Comparison of ENCODE assay signal across 9 cellular contexts in genomic region chr6:127972815-127973214, GRCh38.
DNase-seq lines count a peak whose midpoint lies in the region; ATAC-seq and TF ChIP-seq lines count a peak whose summit lies in the region.
"Had no signal": no experiment of that assay in that cellular context is flagged by ENCODE, and none has a peak within 500 bp of the region (broad histone marks: within the 10 kb centered on the region; RNA-seq: fewer than 3 reads in every experiment).

No MANE protein-coding gene starts in this region.

- in situ Hi-C loops in brain microvascular endothelial cell (cut with HindIII; ENCODE audit: low pct_ligation_motif_present, low sequenced_read_pairs) (no loop called here), GM23248 (cut with MboI) (no loop called here)

- H3K79me2 ChIP-seq in GM23248 (ENCODE audit: insufficient read depth) = no peaks in the 10 kb centered on the region

- no peak overlapping the region for H2AFZ ChIP-seq in GM23248

- no peaks in the 10 kb centered on the region for H3K27me3 ChIP-seq in brain microvascular endothelial cell (replicated peaks)
- H3K27me3 ChIP-seq in right cardiac atrium (ENCODE audit: control insufficient read depth, insufficient read depth) = no peaks in the 10 kb centered on the region
- H3K27me3 ChIP-seq in GM23248 (replicated peaks; ENCODE audit: insufficient read depth) = no peaks in the 10 kb centered on the region
- H3K27me3 ChIP-seq: esophagus muscularis mucosa, tibial nerve had no signal

- intact Hi-C loops in right cardiac atrium (cut with DNase I) = no loop called here

- H3K36me3 ChIP-seq in brain microvascular endothelial cell (replicated peaks) (peaks cover 2% of the 10 kb centered on the region), GM23248 (ENCODE audit: low read depth) (peaks cover 25% of the 10 kb centered on the region)

- H3K4me2 ChIP-seq in GM23248 (ENCODE audit: unreplicated experiment) = no peak overlapping the region

- H3K9me3 ChIP-seq in right cardiac atrium (ENCODE audit: control insufficient read depth, low read length) (no peaks in the 10 kb centered on the region), GM23248 (ENCODE audit: low read depth) (no peaks in the 10 kb centered on the region)
- H3K9me3 ChIP-seq: esophagus muscularis mucosa, tibial nerve had no signal

- no peak for ATAC-seq in right cardiac atrium
- no peak for ATAC-seq in GM21447 (IDR thresholded peaks at IDR 0.05; ENCODE audit: unreplicated experiment)

- peak overlapping the region; percentile 78 for H3K27ac ChIP-seq in brain microvascular endothelial cell
- no peak overlapping the region for H3K27ac ChIP-seq in right cardiac atrium (ENCODE audit: low read length)
- H3K27ac ChIP-seq in GM23248 = no peak overlapping the region
- H3K27ac ChIP-seq: esophagus muscularis mucosa, tibial nerve had no signal

- H3K9me2 ChIP-seq in GM23248 (ENCODE audit: insufficient read depth) = 0 out of 2 replicates have a peak, but pooled peaks cover 4% of the 10 kb centered on the region

- H4K20me1 ChIP-seq in GM23248 (ENCODE audit: insufficient read depth) = no peaks in the 10 kb centered on the region

- DNase-seq in M059J (ENCODE audit: low read depth) (peak; percentile 27), brain microvascular endothelial cell (no peak), right cardiac atrium (no peak), GM23248 (no peak)
- DNase-seq in activated CD4-positive, alpha-beta T cell treated with anti-CD3 and anti-CD28 coated beads, Interleukin-2, amount 50 U/mL, for 4 hours = peak; percentile 41 to 42
- DNase-seq in stimulated activated CD4-positive, alpha-beta T cell treated with anti-CD3 and anti-CD28 coated beads, TNF-alpha, amount 100 ng/mL, for 24 hours (ENCODE audit: low read depth in 3 of 3) = peak in 2 of 3 experiments; percentile 23 to 40

- H3F3A ChIP-seq in GM23248 (ENCODE audit: insufficient read depth) = no peaks in the 10 kb centered on the region

- H3K4me1 ChIP-seq in right cardiac atrium (ENCODE audit: control insufficient read depth, insufficient read depth, low read length) (no peaks in the 10 kb centered on the region), GM23248 (ENCODE audit: insufficient read depth) (peaks cover 5% of the 10 kb centered on the region)
- H3K4me1 ChIP-seq: esophagus muscularis mucosa, tibial nerve had no signal

- H3K4me3 ChIP-seq in brain microvascular endothelial cell (ENCODE audit: low read depth, low read length) (no peak overlapping the region), right cardiac atrium (ENCODE audit: low read length) (no peak overlapping the region), GM23248 (no peak overlapping the region)
- H3K4me3 ChIP-seq: esophagus muscularis mucosa, tibial nerve had no signal

- no peak for TF ChIP-seq CTCF in brain microvascular endothelial cell (IDR thresholded peaks at IDR 0.05; ENCODE audit: low read depth, low read length, missing control alignments)

- WGBS in right cardiac atrium = 86% methylated on average over 8 of the region's 8 CpGs
- 90 to 93% methylated on average over 8 of the region's 8 CpGs for WGBS in GM23248 (ENCODE audit: low coverage in 1 of 2, low lambda C conversion rate in 2 of 2, missing lambda C conversion rate in 2 of 2), 2 experiments

- no peak overlapping the region for H3K9ac ChIP-seq in GM23248

Comparison
In these comparisons a context has a peak if more than half of its experiments do, and no peak if none do; other contexts are left out.
1. DNase-seq: peak in M059J (single experiment), activated CD4-positive, alpha-beta T cell treated with anti-CD3 and anti-CD28 coated beads, Interleukin-2, amount 50 U/mL, for 4 hours (2 of 2) and stimulated activated CD4-positive, alpha-beta T cell treated with anti-CD3 and anti-CD28 coated beads, TNF-alpha, amount 100 ng/mL, for 24 hours (2 of 3); none in brain microvascular endothelial cell (single experiment), right cardiac atrium (0 of 3) and GM23248 (single experiment).